ENCODE assay signal across 1 cellular context in the genomic region with DNA sequence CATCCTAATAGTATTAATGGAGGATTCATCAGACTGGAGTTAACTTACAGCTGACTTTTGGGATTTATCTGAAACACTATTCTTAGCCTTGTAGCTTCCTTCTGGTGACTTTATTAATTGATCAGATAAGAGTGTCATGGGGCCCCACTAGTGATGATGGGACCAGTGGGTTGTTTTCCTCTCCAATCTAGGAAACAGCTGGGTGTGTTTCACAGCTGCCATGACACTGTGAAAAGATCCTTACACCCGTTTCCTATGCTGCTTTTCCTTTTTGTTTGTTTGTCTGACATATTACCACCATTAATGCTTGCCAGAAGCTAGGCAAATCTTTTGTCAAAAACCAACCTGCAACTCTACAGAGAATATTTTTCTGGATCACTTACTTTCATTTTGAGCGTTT.
TF ChIP-seq lines count a peak whose summit lies in the region.

No MANE protein-coding gene starts in this region.

TF ChIP-seq in GM12891, 5 proteins besides CTCF, POLR2A, EP300 and RAD21 (continued from another document):
- TF ChIP-seq PAX5 (IDR thresholded peaks at IDR 0.05; ENCODE audit: insufficient read depth, low read length, severe bottlenecking) = no peak
- TF ChIP-seq TAF1 (IDR thresholded peaks at IDR 0.05; ENCODE audit: low read depth, low read length) = no peak
